In the genomic region with DNA sequence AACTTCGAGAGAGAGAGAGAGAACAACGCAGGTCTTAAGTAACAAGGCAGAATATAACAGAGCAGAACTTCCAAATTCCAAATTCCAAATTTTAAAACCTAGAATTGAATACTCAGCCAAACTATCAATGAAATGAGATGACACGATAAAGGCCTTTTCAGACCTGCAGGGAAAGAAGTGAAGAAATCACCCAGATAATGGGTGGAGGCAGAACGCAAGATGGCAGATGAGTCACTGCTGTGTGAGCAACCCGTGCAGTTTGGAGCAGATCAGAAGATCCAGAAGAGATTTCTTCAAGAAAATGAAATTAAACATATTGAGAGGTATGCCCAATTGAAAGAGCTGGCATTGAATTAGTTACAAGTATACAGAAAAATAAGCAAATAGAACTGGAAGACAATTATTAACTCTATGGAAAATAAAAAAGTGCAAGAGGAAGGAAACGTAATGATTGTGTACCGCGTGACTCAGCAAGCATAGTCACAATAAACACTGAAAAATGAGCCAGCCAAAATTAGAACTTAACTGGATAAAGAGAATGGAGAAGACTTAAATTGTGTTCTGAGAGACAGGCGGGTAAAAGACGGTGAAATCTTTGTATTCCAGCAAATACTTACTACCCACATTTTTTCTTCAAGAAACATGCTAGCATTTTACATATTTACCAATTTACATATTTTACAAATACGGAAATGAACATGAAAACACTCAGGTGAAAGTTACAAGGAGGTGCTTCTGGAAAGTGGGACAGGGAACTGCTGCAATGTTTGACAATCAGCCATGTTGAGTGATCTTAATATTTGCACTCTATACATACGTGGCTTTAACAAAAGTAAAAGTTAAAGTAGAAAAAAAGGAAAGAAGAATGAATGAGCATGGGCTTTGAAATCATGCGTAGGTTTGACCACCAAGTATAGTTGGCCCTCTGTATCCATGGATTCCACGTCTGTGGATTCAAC, we compare ENCODE assay signal across 11 cellular contexts.
DNase-seq lines count a peak whose midpoint lies in the region; ATAC-seq, FAIRE-seq and TF ChIP-seq lines count a peak whose summit lies in the region.
"Had no signal": no experiment of that assay in that cellular context is flagged by ENCODE, and none has a peak within 500 bp of the region (broad histone marks: within the 10 kb centered on the region; RNA-seq: fewer than 3 reads in every experiment).

No MANE protein-coding gene starts in this region.

- H3K36me3 Mint-ChIP-seq in osteocyte (ENCODE audit: unreplicated experiment), result no peaks in the 10 kb centered on the region
- peaks cover 2% of the 10 kb centered on the region for H3K36me3 Mint-ChIP-seq in effector memory CD8-positive, alpha-beta T cell (ENCODE audit: insufficient read depth)

- H3K4me1 Mint-ChIP-seq in osteocyte (ENCODE audit: unreplicated experiment), result peaks cover 12% of the 10 kb centered on the region
- H3K4me1 Mint-ChIP-seq in effector memory CD8-positive, alpha-beta T cell (ENCODE audit: low read depth in 2 of 2), result no peaks in the 10 kb centered on the region

- H3K27ac ChIP-seq in PC-3 (ENCODE audit: low read length), result peak overlapping the region; percentile 76
- H3K27ac ChIP-seq: thoracic aorta had no signal

- no peaks in the 10 kb centered on the region for H3K9me2 ChIP-seq in PC-3 (replicated peaks; ENCODE audit: low read length)

- peak overlapping the region; percentile 66 for H2AFZ ChIP-seq in PC-3 (ENCODE audit: low read length)

- H3K36me3 ChIP-seq in PC-3 (ENCODE audit: low read depth, low read length), result no peaks in the 10 kb centered on the region
- H3K36me3 ChIP-seq: heart left ventricle, thoracic aorta had no signal

- TF ChIP-seq POLR2A in GM12892 (IDR thresholded peaks at IDR 0.05; ENCODE audit: low read depth, low read length), result no peak

- H3K4me3 Mint-ChIP-seq in osteocyte (ENCODE audit: unreplicated experiment), result peak overlapping the region; percentile 48
- no peak overlapping the region for H3K4me3 Mint-ChIP-seq in effector memory CD8-positive, alpha-beta T cell

- H4K20me1 ChIP-seq in PC-3 (ENCODE audit: low read length), result no peaks in the 10 kb centered on the region

- H3K4me2 ChIP-seq in PC-3 (ENCODE audit: low read length), result peak overlapping the region; percentile 78

- H3K4me1 ChIP-seq in PC-3 (ENCODE audit: insufficient read depth, low read length), result peaks cover 18% of the 10 kb centered on the region

- no peaks in the 10 kb centered on the region for H3K9me3 ChIP-seq in PC-3 (ENCODE audit: low read length)
- H3K9me3 ChIP-seq: thoracic aorta had no signal

- no peaks in the 10 kb centered on the region for H3F3A ChIP-seq in PC-3 (ENCODE audit: low read length, unreplicated experiment)

- peak overlapping the region; percentile 79 for H3K27ac Mint-ChIP-seq in osteocyte (ENCODE audit: unreplicated experiment)
- H3K27ac Mint-ChIP-seq in effector memory CD8-positive, alpha-beta T cell, result peak overlapping the region in 1 of 2 donors; percentile 2

- intact Hi-C loops in PC-3 (cut with micrococcal nuclease), result loop anchor here (5.0 kb wide), 1 partner anchor 36 kb away; no protein-coding TSS in a partner anchor

- POLR2A ChIA-PET in PC-3 (lab: Charles Lee; ENCODE audit: unreplicated experiment), result no interaction called here

- TSS peak; percentile 24 for BruUV-seq in PC-3 (replicated peaks; lab: Mats Ljungman, UMichigan)

- H3K79me2 ChIP-seq in PC-3 (ENCODE audit: low read length), result no peaks in the 10 kb centered on the region

- no peak for FAIRE-seq in GM12892 (lab: Jason Lieb, UNC)

- DNase-seq in Daoy (ENCODE audit: low read depth), result peak; percentile 82
- DNase-seq in PC-3, result peak; percentile 79
- DNase-seq in epithelial cell of proximal tubule (ENCODE audit: low read depth), result peak; percentile 56
- DNase-seq in osteocyte (ENCODE audit: extremely low spot score, unreplicated experiment), result no peak
- no peak for DNase-seq in GM12892 (ENCODE audit: insufficient read length)
- DNase-seq in activated CD4-positive, alpha-beta T cell treated with anti-CD3 and anti-CD28 coated beads for 1 hour, result no peak
- DNase-seq in effector memory CD8-positive, alpha-beta T cell, result no peak
- no peak for DNase-seq in putamen (ENCODE audit: low spot score)
- DNase-seq: heart left ventricle, right cardiac atrium had no signal

- peak; percentile 97 for ATAC-seq in PC-3
- ATAC-seq in effector memory CD8-positive, alpha-beta T cell (replicated peaks), result no peak
- ATAC-seq: heart left ventricle, right cardiac atrium had no signal

- TF ChIP-seq CTCF in PC-3 (conservative IDR thresholded peaks at IDR 0.05; ENCODE audit: low read depth, low read length) (no peak), epithelial cell of proximal tubule (conservative IDR thresholded peaks at IDR 0.05; ENCODE audit: low read depth, low read length) (no peak), osteocyte (IDR thresholded peaks at IDR 0.05) (no peak)

- peaks cover 14% of the 10 kb centered on the region for H3K27me3 Mint-ChIP-seq in osteocyte (ENCODE audit: unreplicated experiment)
- H3K27me3 Mint-ChIP-seq in effector memory CD8-positive, alpha-beta T cell, result peaks cover 42 to 44% of the 10 kb centered on the region in 2 donors

- H3K9me3 Mint-ChIP-seq in osteocyte (ENCODE audit: unreplicated experiment), result peaks cover 3% of the 10 kb centered on the region
- peaks cover 0 to 3% of the 10 kb centered on the region in 2 donors for H3K9me3 Mint-ChIP-seq in effector memory CD8-positive, alpha-beta T cell

- CTCF ChIA-PET in PC-3 (lab: Charles Lee), result no interaction called here

- H3K27me3 ChIP-seq in PC-3 (ENCODE audit: low read length), result no peaks in the 10 kb centered on the region
- H3K27me3 ChIP-seq: heart left ventricle had no signal

- H3K4me3 ChIP-seq in PC-3 (ENCODE audit: low read length), result peak overlapping the region; percentile 56
- no peak overlapping the region for H3K4me3 ChIP-seq in epithelial cell of proximal tubule (ENCODE audit: low read depth, low read length)
- H3K4me3 ChIP-seq: heart left ventricle, thoracic aorta had no signal

- H3K9ac ChIP-seq in PC-3 (ENCODE audit: low read length), result peak overlapping the region; percentile 27

Comparison
In these comparisons a context has a peak if more than half of its experiments do, and no peak if none do; other contexts are left out.
1. DNase-seq: peak in Daoy (single experiment), PC-3 (single experiment) and epithelial cell of proximal tubule (single experiment); none in osteocyte (single experiment), GM12892 (single experiment), activated CD4-positive, alpha-beta T cell treated with anti-CD3 and anti-CD28 coated beads for 1 hour (single experiment), effector memory CD8-positive, alpha-beta T cell (0 of 3) and putamen (single experiment).